Comparison of ENCODE assay signal across 8 cellular contexts in genomic region chr1:36160388-36160948, GRCh38. TPM values are rescaled to one million over a fixed set of nuclear protein-coding genes. Genes with fewer than 3 reads are reported as not detected.
A peak's percentile ranks its signal among the peaks of the same experiment; 100 is the strongest.
DNase-seq lines count a peak whose midpoint lies in the region; TF ChIP-seq lines count a peak whose summit lies in the region.

No MANE protein-coding gene starts in this region.

- no peaks in the 10 kb centered on the region for H3K27me3 ChIP-seq in BLaER1 treated with 17β-estradiol and CSF1 and Interleukin-3, amounts not matched to agents 10 nM and 100 nM
- no peaks in the 10 kb centered on the region for H3K27me3 ChIP-seq in NT2/D1 (ENCODE audit: insufficient read depth, insufficient read length)
- H3K27me3 ChIP-seq in duodenal mucosa (ENCODE audit: control insufficient read depth in 1 of 2, insufficient read depth in 2 of 2, low read length in 2 of 2) = no peaks in the 10 kb centered on the region
- H3K27me3 ChIP-seq in neural progenitor cell = no peaks in the 10 kb centered on the region

- peaks cover 65 to 89% (median 83%) of the 10 kb centered on the region in 11 experiments for H4K20me1 ChIP-seq in BLaER1 treated with 17β-estradiol and CSF1 and Interleukin-3, amounts not matched to agents 10 nM and 100 nM
- peaks cover 86% of the 10 kb centered on the region for H4K20me1 ChIP-seq in neural progenitor cell (ENCODE audit: low read depth)

- H3F3A ChIP-seq in neural progenitor cell (ENCODE audit: low read depth) = peaks cover 50% of the 10 kb centered on the region

- no peak overlapping the region for H3K4me3 Mint-ChIP-seq in neural progenitor cell

- H3K9me3 ChIP-seq in BLaER1 treated with 17β-estradiol and CSF1 and Interleukin-3, amounts not matched to agents 10 nM and 100 nM (replicated peaks in 1 of 11) = no peaks in the 10 kb centered on the region
- no peaks in the 10 kb centered on the region for H3K9me3 ChIP-seq in NT2/D1 (ENCODE audit: insufficient read depth, low read length)
- H3K9me3 ChIP-seq in duodenal mucosa (ENCODE audit: control insufficient read depth in 1 of 2, low read length in 2 of 2) = no peaks in the 10 kb centered on the region
- H3K9me3 ChIP-seq in neural progenitor cell (ENCODE audit: low read depth) = no peaks in the 10 kb centered on the region

- peak overlapping the region; percentile 74 to 99 (median 95) for H3K27ac ChIP-seq in BLaER1 treated with 17β-estradiol and CSF1 and Interleukin-3, amounts not matched to agents 10 nM and 100 nM
- H3K27ac ChIP-seq in duodenal mucosa (ENCODE audit: low read depth, low read length) (peak overlapping the region; percentile 85), neural progenitor cell (peak overlapping the region; percentile 68)

- in situ Hi-C loops in KBM-7 (cut with MboI; ENCODE audit: low pct_unique_long_range_greater_than_20kb, low sequenced_read_pairs) = no loop called here

- peak overlapping the region; percentile 43 to 68 (median 60) for H3K4me3 ChIP-seq in BLaER1 treated with 17β-estradiol and CSF1 and Interleukin-3, amounts not matched to agents 10 nM and 100 nM
- H3K4me3 ChIP-seq in NT2/D1 (ENCODE audit: insufficient read length, low read depth) (no peak overlapping the region), duodenal mucosa (ENCODE audit: low read depth in 1 of 2, low read length in 2 of 2) (peak overlapping the region; percentile 44 to 63), neural progenitor cell (peak overlapping the region; percentile 40)

- peak overlapping the region; percentile 89 to 99 (median 98) for H3K4me2 ChIP-seq in BLaER1 treated with 17β-estradiol and CSF1 and Interleukin-3, amounts not matched to agents 10 nM and 100 nM
- peak overlapping the region; percentile 81 for H3K4me2 ChIP-seq in neural progenitor cell

- H3K4me1 Mint-ChIP-seq in neural progenitor cell = peaks cover 51% of the 10 kb centered on the region

- peaks cover 56 to 80% (median 60%) of the 10 kb centered on the region in 10 experiments for H3K4me1 ChIP-seq in BLaER1 treated with 17β-estradiol and CSF1 and Interleukin-3, amounts not matched to agents 10 nM and 100 nM
- H3K4me1 ChIP-seq in NT2/D1 (ENCODE audit: insufficient read depth, insufficient read length) (peaks cover 41% of the 10 kb centered on the region), duodenal mucosa (ENCODE audit: control insufficient read depth in 1 of 2, insufficient read depth in 2 of 2, low read length in 2 of 2) (peaks cover 50 to 53% of the 10 kb centered on the region in 2 donors), neural progenitor cell (peaks cover 26% of the 10 kb centered on the region)

- peaks cover 88% of the 10 kb centered on the region for H3K79me2 ChIP-seq in neural progenitor cell (ENCODE audit: low read depth)

- H3K27me3 Mint-ChIP-seq in neural progenitor cell (ENCODE audit: insufficient read depth, low read depth) = no peaks in the 10 kb centered on the region

- no peak for TF ChIP-seq CTCF in neural progenitor cell (IDR thresholded peaks at IDR 0.05)

- peak overlapping the region; percentile 33 for H3K27ac Mint-ChIP-seq in neural progenitor cell

- H3K36me3 Mint-ChIP-seq in neural progenitor cell = peaks cover 26% of the 10 kb centered on the region

- H2AFZ ChIP-seq in neural progenitor cell (replicated peaks) = no peak overlapping the region

- peaks cover 15 to 58% (median 36%) of the 10 kb centered on the region in 11 experiments; a peak in 20 of 22 replicates for H3K36me3 ChIP-seq in BLaER1 treated with 17β-estradiol and CSF1 and Interleukin-3, amounts not matched to agents 10 nM and 100 nM
- peaks cover 74% of the 10 kb centered on the region for H3K36me3 ChIP-seq in NT2/D1 (ENCODE audit: insufficient read depth, insufficient read length, low read length)
- H3K36me3 ChIP-seq in duodenal mucosa (ENCODE audit: control insufficient read depth in 1 of 2, insufficient read depth in 2 of 2, low read length in 2 of 2) = peaks cover 0 to 3% of the 10 kb centered on the region in 2 donors
- no peaks in the 10 kb centered on the region for H3K36me3 ChIP-seq in neural progenitor cell

- no peak for DNase-seq in NT2/D1 (ENCODE audit: low read depth, low spot score)
- no peak for DNase-seq in neural progenitor cell (ENCODE audit: low spot score)
- no peak for DNase-seq in NK-92 (lab: John Stamatoyannopoulos, UW; ENCODE audit: unreplicated experiment)
- DNase-seq in SIG-M5 treated with dmso at 0.1 percent for 504 hours (lab: John Stamatoyannopoulos, UW; ENCODE audit: unreplicated experiment) = no peak
- no peak for DNase-seq in KBM-7
- no peak for DNase-seq in stimulated activated CD4-positive, alpha-beta T cell treated with anti-CD3 and anti-CD28 coated beads, Interleukin-1b, Interleukin-23, amount 100 ng/mL, for 48 hours

- H3K9ac ChIP-seq in BLaER1 treated with 17β-estradiol and CSF1 and Interleukin-3, amounts not matched to agents 10 nM and 100 nM = peak overlapping the region; percentile 79 to 100 (median 89)
- H3K9ac ChIP-seq in NT2/D1 (ENCODE audit: insufficient read length, low read depth) = peak overlapping the region; percentile 38
- peak overlapping the region; percentile 5 to 39 for H3K9ac ChIP-seq in duodenal mucosa (ENCODE audit: low read depth in 1 of 2, low read length in 2 of 2)
- no peak overlapping the region for H3K9ac ChIP-seq in neural progenitor cell

- no peaks in the 10 kb centered on the region for H3K9me3 Mint-ChIP-seq in neural progenitor cell

RNA-seq across cellular contexts. Expression of gene MAP7D1, which starts 4.5 kb away (rescaled TPM):
- total RNA-seq in neural progenitor cell (ENCODE audit: low replicate concordance) = 35.0 and 81.1 TPM in 2 replicates

RNA-seq across cellular contexts. Expression of gene TRAPPC3, which starts 11.2 kb away (rescaled TPM):
- 44.9 and 69.4 TPM in 2 replicates for total RNA-seq in neural progenitor cell (ENCODE audit: low replicate concordance)

RNA-seq across cellular contexts. Expression of gene COL8A2, which starts 35.4 kb away (rescaled TPM):
- total RNA-seq in neural progenitor cell (ENCODE audit: low replicate concordance) = 0.06 TPM in 1 of 2 replicates, not detected in the other
